8 cellular contexts compared by ENCODE assay signal in the genomic region with DNA sequence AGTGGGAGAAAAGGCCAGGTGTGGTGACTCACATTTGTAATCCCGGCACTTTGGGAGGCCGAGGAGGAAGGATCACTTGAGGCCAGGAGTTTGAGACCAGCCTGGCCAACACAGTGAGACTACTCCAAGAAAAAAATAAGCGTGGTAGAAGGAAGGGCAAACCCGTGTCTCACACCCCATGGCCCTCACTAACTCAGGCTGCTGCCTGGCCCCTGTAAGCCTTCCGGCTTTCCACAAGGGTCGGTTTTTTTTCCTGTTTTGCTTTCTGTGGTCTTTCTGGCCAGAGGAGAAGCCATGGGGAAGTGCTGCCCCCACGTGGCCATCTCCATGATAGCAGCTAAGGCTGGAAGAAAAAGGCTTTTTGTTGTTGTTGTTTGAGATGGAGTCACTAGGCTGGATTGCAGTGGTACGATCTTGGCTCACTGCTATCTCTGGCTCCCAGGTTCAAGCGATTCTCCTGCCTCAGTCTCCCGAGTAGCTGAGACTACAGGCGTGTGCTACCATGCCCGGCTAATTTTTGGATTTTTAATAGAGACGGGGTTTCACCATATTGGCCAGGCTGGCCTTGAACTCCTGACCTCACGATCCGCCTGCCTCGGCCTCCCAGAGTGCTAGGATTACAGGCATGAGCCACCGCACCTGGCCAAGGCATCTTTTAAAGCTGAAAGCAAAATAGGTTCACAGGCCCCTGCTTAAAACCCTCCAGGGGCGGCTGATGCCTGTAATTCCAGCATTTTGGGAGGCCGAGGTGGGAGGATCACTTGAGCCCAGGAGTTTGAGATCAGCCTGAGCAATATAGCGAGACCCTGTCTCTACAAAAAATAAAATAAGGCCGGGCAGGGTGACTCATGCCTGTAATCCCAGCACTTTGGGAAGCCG. TPM values are rescaled to one million over a fixed set of nuclear protein-coding genes. Genes with fewer than 3 reads are reported as not detected.
DNase-seq lines count a peak whose midpoint lies in the region; ATAC-seq and TF ChIP-seq lines count a peak whose summit lies in the region.

No MANE protein-coding gene starts in this region.

- H3K27ac ChIP-seq in ovary: peak overlapping the region in 1 of 2 donors; percentile 58
- peak overlapping the region in 1 of 4 donors; percentile 49 for H3K27ac ChIP-seq in tibial nerve

- no peaks in the 10 kb centered on the region for H3K9me3 ChIP-seq in ovary
- H3K9me3 ChIP-seq in tibial nerve: no peaks in the 10 kb centered on the region

- TF ChIP-seq POLR2A in ovary (IDR thresholded peaks at IDR 0.05) (no peak), tibial nerve (IDR thresholded peaks at IDR 0.05) (no peak)

- no peaks in the 10 kb centered on the region for H3K27me3 ChIP-seq in ovary
- H3K27me3 ChIP-seq in tibial nerve: no peaks in the 10 kb centered on the region

- DNase-seq in DMS114 treated with DMSO at 0.1 percent for 48 hours (lab: John Stamatoyannopoulos, UW; ENCODE audit: unreplicated experiment) (peak; percentile 71), Kasumi-1 (lab: John Stamatoyannopoulos, UW) (peak; percentile 81 to 83), SHP77 treated with DMSO at 0.1 percent for 48 hours (lab: John Stamatoyannopoulos, UW) (peak; percentile 25), globus pallidus (ENCODE audit: low spot score) (peak; percentile 81), ovary (peak; percentile 76 to 94 (median 92)), tibial nerve (ENCODE audit: low spot score in 2 of 2) (peak; percentile 80 to 91)
- peak; percentile 69 to 89 (median 86) for DNase-seq in activated naive CD4-positive, alpha-beta T cell (lab: John Stamatoyannopoulos, UW)

- H3K4me1 ChIP-seq in ovary (ENCODE audit: insufficient read depth) (peaks cover 3% of the 10 kb centered on the region), tibial nerve (peaks cover 0 to 9% (median 4%) of the 10 kb centered on the region in 4 donors)

- no peak for TF ChIP-seq EP300 in ovary (IDR thresholded peaks at IDR 0.05)
- peak in 1 of 2 donors; percentile 36 for TF ChIP-seq EP300 in tibial nerve (IDR thresholded peaks at IDR 0.05)

- intact Hi-C loops in ovary (cut with DNase I): loop anchor here in 3 of 4 donors (5.0 to 10.0 kb wide), 3 partner anchors 194 to 239 kb away; no protein-coding TSS in a partner anchor

- WGBS in ovary, 3 donors: 20 to 26% (median 22%) methylated on average over 22 of the region's 22 CpGs
- WGBS in tibial nerve, 2 donors: 37 to 43% methylated on average over 22 of the region's 22 CpGs

- no peaks in the 10 kb centered on the region for H3K36me3 ChIP-seq in ovary
- H3K36me3 ChIP-seq in tibial nerve: no peaks in the 10 kb centered on the region

- no peak overlapping the region for H3K4me3 ChIP-seq in ovary
- H3K4me3 ChIP-seq in tibial nerve: no peak overlapping the region

- peak; percentile 90 to 97 (median 95) for TF ChIP-seq CTCF in ovary (IDR thresholded peaks at IDR 0.05)
- peak; percentile 92 to 98 (median 94) for TF ChIP-seq CTCF in tibial nerve (IDR thresholded peaks at IDR 0.05)

- ATAC-seq in HG03280 (IDR thresholded peaks at IDR 0.05; ENCODE audit: unreplicated experiment): no peak

RNA-seq across cellular contexts. Expression of a gene that starts 7.5 kb away (rescaled TPM):
- total RNA-seq in ovary (10 to 100 TPM; 16.0 to 31.6 (median 25.1) TPM), tibial nerve (10 to 100 TPM; 19.9 to 58.5 (median 31.9) TPM)
- 10 to 100 TPM in 1 of 2 donors, 1 to 10 TPM in 1; 2.5 to 15.3 TPM for polyA plus RNA-seq in ovary

RNA-seq across cellular contexts. Expression of a gene that starts 47.0 kb away (rescaled TPM):
- total RNA-seq in ovary (100 to 1,000 TPM in 4 of 7 donors, 10 to 100 TPM in 3; 77.2 to 203 (median 113) TPM), tibial nerve (100 to 1,000 TPM; 150 to 420 (median 196) TPM)
- polyA plus RNA-seq in ovary: 10 to 100 TPM; 30.2 to 42.2 TPM

Comparison
In these comparisons a context has a peak if more than half of its experiments do, and no peak if none do; other contexts are left out.
1. DNase-seq: peak in every context shown above with its lines; median percentile 92 in ovary; 86 in activated naive CD4-positive, alpha-beta T cell; 86 in tibial nerve; 82 in Kasumi-1; 81 in globus pallidus; 71 in DMS114 treated with DMSO at 0.1 percent for 48 hours; 25 in SHP77 treated with DMSO at 0.1 percent for 48 hours.